8 cellular contexts compared by ENCODE assay signal in the genomic region with DNA sequence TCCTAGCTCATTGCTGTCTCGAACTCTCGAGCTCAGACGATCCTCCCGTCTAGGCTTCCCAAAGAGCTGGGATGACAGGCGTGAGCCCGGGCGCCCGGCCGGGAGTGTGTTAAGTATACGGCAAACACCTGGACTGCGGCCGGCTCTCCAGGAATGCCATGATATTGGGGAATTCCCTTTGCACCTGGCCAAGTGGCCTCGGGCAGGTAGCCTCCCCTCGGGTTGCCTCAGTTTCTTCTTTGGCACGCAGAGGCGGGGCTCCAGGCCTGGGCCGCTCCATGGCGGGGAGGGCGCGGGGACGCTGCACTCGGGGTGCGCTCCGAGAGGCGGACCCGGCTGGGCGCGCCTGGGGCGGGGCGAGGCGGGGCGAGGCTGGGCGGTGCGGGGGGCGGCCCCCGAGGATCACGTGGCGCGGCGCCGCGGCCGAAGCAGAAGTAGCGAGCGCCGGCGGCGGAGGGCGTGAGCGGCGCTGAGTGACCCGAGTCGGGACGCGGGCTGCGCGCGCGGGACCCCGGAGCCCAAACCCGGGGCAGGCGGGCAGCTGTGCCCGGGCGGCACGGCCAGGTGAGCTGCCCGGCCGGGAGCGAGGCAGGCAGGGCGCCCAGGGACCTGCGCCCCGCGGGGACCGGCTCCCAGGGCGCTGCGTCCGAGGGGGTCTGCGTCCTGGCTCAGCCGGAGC. TPM values are rescaled to one million over a fixed set of nuclear protein-coding genes. Genes with fewer than 3 reads are reported as not detected.
A peak's percentile ranks its signal among the peaks of the same experiment; 100 is the strongest.
DNase-seq lines count a peak whose midpoint lies in the region; ATAC-seq and FAIRE-seq lines count a peak whose summit lies in the region.

A gene (plus strand): TSS at position 431 of the 679 bp plus-strand sequence. CDS start 6,699 bp downstream, outside the sequence.

- peak; percentile 77 for ATAC-seq in GM21390 (IDR thresholded peaks at IDR 0.05; ENCODE audit: unreplicated experiment)

- peak; percentile 45 for DNase-seq in DMS53 treated with DMSO at 0.1 percent for 48 hours (lab: John Stamatoyannopoulos, UW; ENCODE audit: unreplicated experiment)
- peak; percentile 67 for DNase-seq in HTR-8/SVneo (ENCODE audit: insufficient read length, low spot score)
- peak; percentile 43 for DNase-seq in T follicular helper cell (ENCODE audit: low read depth)
- peak; percentile 51 for DNase-seq in adipocyte (ENCODE audit: low read depth)
- peak; percentile 28 for DNase-seq in iPS DF 19.7 (ENCODE audit: low read depth, low spot score)
- DNase-seq in NCI-H2029 treated with DMSO at 0.1 percent for 48 hours (lab: John Stamatoyannopoulos, UW): no peak

- H3K36me3 ChIP-seq in adipocyte (ENCODE audit: control insufficient read depth, insufficient read depth, low read length, severe bottlenecking) (no peaks in the 10 kb centered on the region), skeletal muscle satellite cell (ENCODE audit: insufficient read depth, low read length) (no peaks in the 10 kb centered on the region)

- no peak for FAIRE-seq in HTR-8/SVneo (lab: Jason Lieb, UNC)

- H3K4me2 ChIP-seq in skeletal muscle satellite cell (ENCODE audit: low read length): peak within 1 kb of the TSS; percentile 83

- peak within 1 kb of the TSS; percentile 65 for H3K4me3 ChIP-seq in adipocyte (ENCODE audit: low read length)
- peak within 1 kb of the TSS; percentile 65 for H3K4me3 ChIP-seq in skeletal muscle satellite cell (ENCODE audit: low read length)

- H3K9ac ChIP-seq in adipocyte (ENCODE audit: low read length): no peak within 1 kb of the TSS
- no peak within 1 kb of the TSS for H3K9ac ChIP-seq in skeletal muscle satellite cell (ENCODE audit: low read depth, low read length)

- H3K27me3 ChIP-seq in adipocyte (replicated peaks; ENCODE audit: control insufficient read depth, insufficient read depth, low read length) (peaks cover 44% of the 10 kb centered on the region), skeletal muscle satellite cell (ENCODE audit: control insufficient read depth, insufficient read depth, low read length) (peaks cover 70% of the 10 kb centered on the region)

- H3K4me1 ChIP-seq in adipocyte (ENCODE audit: control insufficient read depth, insufficient read depth, low read length): no peaks in the 10 kb centered on the region
- no peaks in the 10 kb centered on the region for H3K4me1 ChIP-seq in skeletal muscle satellite cell (ENCODE audit: control insufficient read depth, insufficient read depth, low read length)

- H3K9me3 ChIP-seq in adipocyte (ENCODE audit: control insufficient read depth, low read length) (no peaks in the 10 kb centered on the region), skeletal muscle satellite cell (replicated peaks; ENCODE audit: low read length) (no peaks in the 10 kb centered on the region)

RNA-seq across cellular contexts. Expression of the gene that starts here (rescaled TPM):
- under 0.01 and 1.3 TPM in 2 replicates for total RNA-seq in skeletal muscle satellite cell (2012; rRNA removed)
